9 cellular contexts compared by ENCODE assay signal in genomic region chr1:41678141-41678878, GRCh38.
DNase-seq lines count a peak whose midpoint lies in the region; ATAC-seq and TF ChIP-seq lines count a peak whose summit lies in the region.
"Had no signal": no experiment of that assay in that cellular context is flagged by ENCODE, and none has a peak within 500 bp of the region (broad histone marks: within the 10 kb centered on the region; RNA-seq: fewer than 3 reads in every experiment).

No MANE protein-coding gene starts in this region.

- peak; percentile 41 for DNase-seq in activated naive CD4-positive, alpha-beta T cell treated with anti-CD3 and anti-CD28 coated beads, Interleukin-2, amount 10 ng/mL, durations not matched to agents 7 days and 5 days
- DNase-seq in activated naive CD4-positive, alpha-beta T cell treated with anti-CD3 and anti-CD28 coated beads, Interleukin-2, amount 50 U/mL, for 16 hours = no peak
- DNase-seq in SW480 (ENCODE audit: low spot score) (peak; percentile 95), left ventricle myocardium inferior (peak; percentile 72), ureter (ENCODE audit: low spot score) (peak; percentile 65), NK-92 (lab: John Stamatoyannopoulos, UW; ENCODE audit: unreplicated experiment) (no peak)
- DNase-seq in CD8-positive, alpha-beta T cell = no peak

- H3K27me3 ChIP-seq in left ventricle myocardium inferior (ENCODE audit: low read depth) = no peaks in the 10 kb centered on the region
- no peaks in the 10 kb centered on the region for H3K27me3 ChIP-seq in CD8-positive, alpha-beta T cell (ENCODE audit: insufficient read depth, low read length)

- H3K9me3 ChIP-seq in left ventricle myocardium inferior (replicated peaks) = no peaks in the 10 kb centered on the region
- no peaks in the 10 kb centered on the region for H3K9me3 ChIP-seq in CD8-positive, alpha-beta T cell (ENCODE audit: low read length)

- H3K27ac ChIP-seq in left ventricle myocardium inferior (replicated peaks) = peak overlapping the region; percentile 51
- H3K27ac ChIP-seq in CD8-positive, alpha-beta T cell (ENCODE audit: low read depth, low read length) = no peak overlapping the region
- H3K27ac ChIP-seq: coronary artery had no signal

- peaks cover 42% of the 10 kb centered on the region for H3K4me1 ChIP-seq in left ventricle myocardium inferior
- H3K4me1 ChIP-seq in CD8-positive, alpha-beta T cell (ENCODE audit: insufficient read depth, low read length) = peaks cover 58% of the 10 kb centered on the region

- CTCF ChIA-PET in activated naive CD4-positive, alpha-beta T cell treated with anti-CD3 and anti-CD28 coated beads, Interleukin-2, amount 10 ng/mL, durations not matched to agents 7 days and 5 days (lab: Charles Lee) = interaction anchor here (1.5 kb wide), 1 partner anchor 10 kb away, joined by 6 read pairs; no protein-coding TSS in a partner anchor
- CTCF ChIA-PET in CD8-positive, alpha-beta T cell (lab: Charles Lee) = no interaction called here

- ATAC-seq in CD8-positive, alpha-beta T cell = no peak
- ATAC-seq in HG03196 (IDR thresholded peaks at IDR 0.05; ENCODE audit: unreplicated experiment) = no peak

- H3K4me3 Mint-ChIP-seq in activated naive CD4-positive, alpha-beta T cell treated with anti-CD3 and anti-CD28 coated beads, Interleukin-2, amount 10 ng/mL, durations not matched to agents 7 days and 5 days = no peak overlapping the region
- no peak overlapping the region for H3K4me3 Mint-ChIP-seq in CD8-positive, alpha-beta T cell

- POLR2A ChIA-PET in CD8-positive, alpha-beta T cell (lab: Charles Lee) = no interaction called here

- H3K9me3 Mint-ChIP-seq in activated naive CD4-positive, alpha-beta T cell treated with anti-CD3 and anti-CD28 coated beads, Interleukin-2, amount 10 ng/mL, durations not matched to agents 7 days and 5 days = no peaks in the 10 kb centered on the region
- H3K9me3 Mint-ChIP-seq in CD8-positive, alpha-beta T cell = no peaks in the 10 kb centered on the region

- peak overlapping the region; percentile 68 for H3K27ac Mint-ChIP-seq in activated naive CD4-positive, alpha-beta T cell treated with anti-CD3 and anti-CD28 coated beads, Interleukin-2, amount 10 ng/mL, durations not matched to agents 7 days and 5 days
- H3K27ac Mint-ChIP-seq in CD8-positive, alpha-beta T cell = no peak overlapping the region

- no peak for TF ChIP-seq CTCF in left ventricle myocardium inferior (IDR thresholded peaks at IDR 0.05; ENCODE audit: borderline replicate concordance)
- TF ChIP-seq CTCF in CD8-positive, alpha-beta T cell (IDR thresholded peaks at IDR 0.05) = no peak

- no peaks in the 10 kb centered on the region for H3K27me3 Mint-ChIP-seq in activated naive CD4-positive, alpha-beta T cell treated with anti-CD3 and anti-CD28 coated beads, Interleukin-2, amount 10 ng/mL, durations not matched to agents 7 days and 5 days
- no peaks in the 10 kb centered on the region for H3K27me3 Mint-ChIP-seq in CD8-positive, alpha-beta T cell (ENCODE audit: low read depth)

- no peaks in the 10 kb centered on the region for H3K36me3 ChIP-seq in left ventricle myocardium inferior
- H3K36me3 ChIP-seq in CD8-positive, alpha-beta T cell (ENCODE audit: insufficient read depth, low read length) = no peaks in the 10 kb centered on the region

- H3K36me3 Mint-ChIP-seq in activated naive CD4-positive, alpha-beta T cell treated with anti-CD3 and anti-CD28 coated beads, Interleukin-2, amount 10 ng/mL, durations not matched to agents 7 days and 5 days = peaks cover 9% of the 10 kb centered on the region
- no peaks in the 10 kb centered on the region for H3K36me3 Mint-ChIP-seq in CD8-positive, alpha-beta T cell

- no peak overlapping the region for H3K4me3 ChIP-seq in left ventricle myocardium inferior
- H3K4me3 ChIP-seq in CD8-positive, alpha-beta T cell (ENCODE audit: low read depth, low read length) = no peak overlapping the region
- H3K4me3 ChIP-seq: coronary artery had no signal

- peaks cover 94% of the 10 kb centered on the region for H3K4me1 Mint-ChIP-seq in activated naive CD4-positive, alpha-beta T cell treated with anti-CD3 and anti-CD28 coated beads, Interleukin-2, amount 10 ng/mL, durations not matched to agents 7 days and 5 days
- H3K4me1 Mint-ChIP-seq in CD8-positive, alpha-beta T cell (ENCODE audit: low read depth) = peaks cover 54% of the 10 kb centered on the region

- intact Hi-C loops in left ventricle myocardium inferior (cut with micrococcal nuclease) = no loop called here
- intact Hi-C loops in CD8-positive, alpha-beta T cell (cut with DNase I, micrococcal nuclease) = no loop called here

Comparison
In these comparisons a context has a peak if more than half of its experiments do, and no peak if none do; other contexts are left out.
1. DNase-seq: peak in activated naive CD4-positive, alpha-beta T cell treated with anti-CD3 and anti-CD28 coated beads, Interleukin-2, amount 10 ng/mL, durations not matched to agents 7 days and 5 days (single experiment), SW480 (single experiment), left ventricle myocardium inferior (single experiment) and ureter (single experiment); none in activated naive CD4-positive, alpha-beta T cell treated with anti-CD3 and anti-CD28 coated beads, Interleukin-2, amount 50 U/mL, for 16 hours (single experiment), CD8-positive, alpha-beta T cell (0 of 7) and NK-92 (single experiment).